43 cellular contexts compared by ENCODE assay signal in genomic region chr10:88782222-88782621, GRCh38. TPM values are rescaled to one million over a fixed set of nuclear protein-coding genes. Genes with fewer than 3 reads are reported as not detected.
"Had no signal": no experiment of that assay in that cellular context is flagged by ENCODE, and none has a peak within 500 bp of the region (broad histone marks: within the 10 kb centered on the region; RNA-seq: fewer than 3 reads in every experiment).

No MANE protein-coding gene starts in this region.

- H3K27ac ChIP-seq: adrenal gland, ascending aorta, body of pancreas, brain microvascular endothelial cell, breast epithelium, cardiac muscle cell had no signal

- H3K4me3 ChIP-seq: adrenal gland, ascending aorta, body of pancreas, breast epithelium, cardiac muscle cell had no signal

- H3K9me3 ChIP-seq: adrenal gland, ascending aorta, body of pancreas, breast epithelium had no signal

- H3K4me3 Mint-ChIP-seq: activated naive CD4-positive, alpha-beta T cell treated with anti-CD3 and anti-CD28 coated beads for 36 hours; activated naive CD4-positive, alpha-beta T cell treated with anti-CD3 and anti-CD28 coated beads, Interleukin-2, amount 10 ng/mL, durations not matched to agents 7 days and 5 days; activated naive CD4-positive, alpha-beta T cell treated with anti-CD3 and anti-CD28 coated beads, Interleukin-2, amount 50 U/mL, for 24 hours; activated naive CD8-positive, alpha-beta T cell; activated naive CD8-positive, alpha-beta T cell treated with anti-CD3 and anti-CD28 coated beads for 36 hours; activated naive CD8-positive, alpha-beta T cell treated with anti-CD3 and anti-CD28 coated beads, Interleukin-2, amount 10 ng/mL, durations not matched to agents 7 days and 5 days; activated naive CD8-positive, alpha-beta T cell treated with anti-CD3 and anti-CD28 coated beads, Interleukin-2, amount 50 U/mL, for 24 hours; activated T-cell treated with anti-CD3 and anti-CD28 coated beads, Interleukin-2, amount 50 U/mL, for 24 hours; activated T-cell treated with anti-CD3 and anti-CD28 coated beads, Interleukin-2, amount 50 U/mL, for 4 hours; activated T-cell treated with anti-CD3 and anti-CD28 coated beads, Interleukin-2, amount 50 U/mL, for 72 hours; activated T-helper 1 cell treated with anti-CD3 and anti-CD28 coated beads, Interleukin-12 subunit alpha, Interleukin-12 subunit beta, Interleukin-2, Interleukin-4 antibody, amounts not matched to agents 30 ng/mL and 10 ng/mL and 1 ng/mL, durations not matched to agents 14 hours and 24 hours and 36 hours; activated T-helper 17 cell treated with anti-CD3 and anti-CD28 coated beads, Interleukin-2, amount 50 U/mL, for 72 hours; brain; central memory CD8-positive, alpha-beta T cell had no signal

- H3K36me3 ChIP-seq: adrenal gland, ascending aorta, brain microvascular endothelial cell, breast epithelium, cardiac muscle cell had no signal

- H3K27me3 ChIP-seq: adrenal gland, ascending aorta, body of pancreas, brain microvascular endothelial cell, breast epithelium, cardiac muscle cell had no signal

- H3K4me1 Mint-ChIP-seq: activated naive CD4-positive, alpha-beta T cell treated with anti-CD3 and anti-CD28 coated beads, Interleukin-2, amount 10 ng/mL, durations not matched to agents 7 days and 5 days; activated naive CD4-positive, alpha-beta T cell treated with anti-CD3 and anti-CD28 coated beads, Interleukin-2, amount 50 U/mL, for 24 hours; activated naive CD8-positive, alpha-beta T cell treated with anti-CD3 and anti-CD28 coated beads, Interleukin-2, amount 10 ng/mL, durations not matched to agents 7 days and 5 days; activated T-helper 17 cell treated with anti-CD3 and anti-CD28 coated beads, Interleukin-2, amount 50 U/mL, for 72 hours; brain had no signal

- DNase-seq: activated effector memory CD4-positive, alpha-beta T cell treated with anti-CD3 and anti-CD28 coated beads, Interleukin-2, amount 50 U/mL, for 16 hours; activated effector memory CD4-positive, alpha-beta T cell treated with Interleukin-2 at 50 U/mL for 16 hours; activated gamma-delta T cell; activated gamma-delta T cell treated with Interleukin-2 at 50 U/mL for 16 hours; activated naive CD4-positive, alpha-beta T cell; activated naive CD4-positive, alpha-beta T cell treated with anti-CD3 and anti-CD28 coated beads for 36 hours; activated naive CD4-positive, alpha-beta T cell treated with anti-CD3 and anti-CD28 coated beads, Interleukin-2, amount 10 ng/mL, durations not matched to agents 7 days and 5 days; activated naive CD4-positive, alpha-beta T cell treated with anti-CD3 and anti-CD28 coated beads, Interleukin-2, amount 50 U/mL, for 16 hours; activated naive CD4-positive, alpha-beta T cell treated with Interleukin-2 at 50 U/mL for 16 hours; activated naive CD8-positive, alpha-beta T cell treated with anti-CD3 and anti-CD28 coated beads for 36 hours; activated naive CD8-positive, alpha-beta T cell treated with anti-CD3 and anti-CD28 coated beads, Interleukin-2, amount 10 ng/mL, durations not matched to agents 7 days and 5 days; activated naive CD8-positive, alpha-beta T cell treated with anti-CD3 and anti-CD28 coated beads, Interleukin-2, amount 50 U/mL, for 24 hours; activated T-cell treated with anti-CD3 and anti-CD28 coated beads, Interleukin-2, amount 50 U/mL, for 1 hour; activated T-cell treated with anti-CD3 and anti-CD28 coated beads, Interleukin-2, amount 50 U/mL, for 24 hours; activated T-cell treated with anti-CD3 and anti-CD28 coated beads, Interleukin-2, amount 50 U/mL, for 4 hours; activated T-cell treated with anti-CD3 and anti-CD28 coated beads, Interleukin-2, amount 50 U/mL, for 48 hours; activated T-cell treated with anti-CD3 and anti-CD28 coated beads, Interleukin-2, amount 50 U/mL, for 72 hours; adrenal gland; amniotic stem cell; amygdala; anterior cingulate cortex; aorta; body of pancreas; brain microvascular endothelial cell; caudate nucleus; central memory CD4-positive, alpha-beta T cell; cerebellar nuclear complex had no signal

- H3K27me3 Mint-ChIP-seq: activated naive CD4-positive, alpha-beta T cell treated with anti-CD3 and anti-CD28 coated beads, Interleukin-2, amount 10 ng/mL, durations not matched to agents 7 days and 5 days; activated naive CD4-positive, alpha-beta T cell treated with anti-CD3 and anti-CD28 coated beads, Interleukin-2, amount 50 U/mL, for 24 hours; activated naive CD8-positive, alpha-beta T cell treated with anti-CD3 and anti-CD28 coated beads for 36 hours; activated T-cell treated with anti-CD3 and anti-CD28 coated beads, Interleukin-2, amount 50 U/mL, for 24 hours; brain; central memory CD8-positive, alpha-beta T cell had no signal

- H3K9me3 Mint-ChIP-seq: activated naive CD4-positive, alpha-beta T cell treated with anti-CD3 and anti-CD28 coated beads for 36 hours; activated naive CD4-positive, alpha-beta T cell treated with anti-CD3 and anti-CD28 coated beads, Interleukin-2, amount 10 ng/mL, durations not matched to agents 7 days and 5 days; activated naive CD4-positive, alpha-beta T cell treated with anti-CD3 and anti-CD28 coated beads, Interleukin-2, amount 50 U/mL, for 24 hours; activated naive CD4-positive, alpha-beta T cell treated with anti-CD3 and anti-CD28 coated beads, Interleukin-2, amount 50 U/mL, for 72 hours; activated naive CD8-positive, alpha-beta T cell treated with anti-CD3 and anti-CD28 coated beads for 36 hours; activated naive CD8-positive, alpha-beta T cell treated with anti-CD3 and anti-CD28 coated beads, Interleukin-2, amount 10 ng/mL, durations not matched to agents 7 days and 5 days; activated naive CD8-positive, alpha-beta T cell treated with anti-CD3 and anti-CD28 coated beads, Interleukin-2, amount 50 U/mL, for 24 hours; activated T-cell treated with anti-CD3 and anti-CD28 coated beads, Interleukin-2, amount 50 U/mL, for 24 hours; activated T-cell treated with anti-CD3 and anti-CD28 coated beads, Interleukin-2, amount 50 U/mL, for 4 hours; activated T-cell treated with anti-CD3 and anti-CD28 coated beads, Interleukin-2, amount 50 U/mL, for 72 hours; activated T-helper 1 cell treated with anti-CD3 and anti-CD28 coated beads, Interleukin-12 subunit alpha, Interleukin-12 subunit beta, Interleukin-2, Interleukin-4 antibody, amounts not matched to agents 30 ng/mL and 10 ng/mL and 1 ng/mL, durations not matched to agents 14 hours and 24 hours and 36 hours; activated T-helper 17 cell treated with anti-CD3 and anti-CD28 coated beads, Interleukin-2, amount 50 U/mL, for 72 hours; activated T-helper 2 cell treated with anti-CD3 and anti-CD28 coated beads, Interferon-gamma antibody, Interleukin-2, Interleukin-4, amounts not matched to agents 10 μg/mL and 5 μg/mL and 100 μg/mL, durations not matched to agents 14 hours and 24 hours and 36 hours; brain; central memory CD8-positive, alpha-beta T cell had no signal

- H3K36me3 Mint-ChIP-seq: activated naive CD4-positive, alpha-beta T cell treated with anti-CD3 and anti-CD28 coated beads, Interleukin-2, amount 10 ng/mL, durations not matched to agents 7 days and 5 days; activated naive CD4-positive, alpha-beta T cell treated with anti-CD3 and anti-CD28 coated beads, Interleukin-2, amount 50 U/mL, for 72 hours; activated naive CD8-positive, alpha-beta T cell; activated naive CD8-positive, alpha-beta T cell treated with anti-CD3 and anti-CD28 coated beads for 36 hours; activated naive CD8-positive, alpha-beta T cell treated with anti-CD3 and anti-CD28 coated beads, Interleukin-2, amount 10 ng/mL, durations not matched to agents 7 days and 5 days; brain had no signal

- H3K4me1 ChIP-seq: adrenal gland, ascending aorta, body of pancreas, breast epithelium had no signal

- FAIRE-seq: astrocyte, bronchial epithelial cell had no signal

- ATAC-seq: activated naive CD4-positive, alpha-beta T cell treated with anti-CD3 and anti-CD28 coated beads, Interleukin-2, amount 50 U/mL, for 72 hours; activated naive CD8-positive, alpha-beta T cell treated with anti-CD3 and anti-CD28 coated beads, Interleukin-2, amount 50 U/mL, for 24 hours; activated T-cell treated with anti-CD3 and anti-CD28 coated beads, Interleukin-2, amount 50 U/mL, for 4 hours; activated T-cell treated with anti-CD3 and anti-CD28 coated beads, Interleukin-2, amount 50 U/mL, for 72 hours; activated T-helper 17 cell treated with anti-CD3 and anti-CD28 coated beads, Interleukin-2, amount 50 U/mL, for 72 hours; body of pancreas had no signal

- H3K27ac Mint-ChIP-seq: activated naive CD4-positive, alpha-beta T cell treated with anti-CD3 and anti-CD28 coated beads for 36 hours; activated naive CD4-positive, alpha-beta T cell treated with anti-CD3 and anti-CD28 coated beads, Interleukin-2, amount 10 ng/mL, durations not matched to agents 7 days and 5 days; activated naive CD4-positive, alpha-beta T cell treated with anti-CD3 and anti-CD28 coated beads, Interleukin-2, amount 50 U/mL, for 24 hours; activated naive CD4-positive, alpha-beta T cell treated with anti-CD3 and anti-CD28 coated beads, Interleukin-2, amount 50 U/mL, for 72 hours; activated naive CD8-positive, alpha-beta T cell; activated naive CD8-positive, alpha-beta T cell treated with anti-CD3 and anti-CD28 coated beads for 36 hours; activated naive CD8-positive, alpha-beta T cell treated with anti-CD3 and anti-CD28 coated beads, Interleukin-2, amount 10 ng/mL, durations not matched to agents 7 days and 5 days; activated naive CD8-positive, alpha-beta T cell treated with anti-CD3 and anti-CD28 coated beads, Interleukin-2, amount 50 U/mL, for 24 hours; activated T-cell treated with anti-CD3 and anti-CD28 coated beads, Interleukin-2, amount 50 U/mL, for 24 hours; activated T-cell treated with anti-CD3 and anti-CD28 coated beads, Interleukin-2, amount 50 U/mL, for 72 hours; activated T-helper 1 cell treated with anti-CD3 and anti-CD28 coated beads, Interleukin-12 subunit alpha, Interleukin-12 subunit beta, Interleukin-2, Interleukin-4 antibody, amounts not matched to agents 30 ng/mL and 10 ng/mL and 1 ng/mL, durations not matched to agents 14 hours and 24 hours and 36 hours; activated T-helper 17 cell treated with anti-CD3 and anti-CD28 coated beads, Interleukin-2, amount 50 U/mL, for 72 hours; activated T-helper 2 cell treated with anti-CD3 and anti-CD28 coated beads, Interferon-gamma antibody, Interleukin-2, Interleukin-4, amounts not matched to agents 10 μg/mL and 5 μg/mL and 100 μg/mL, durations not matched to agents 14 hours and 24 hours and 36 hours; brain had no signal

RNA-seq across cellular contexts. Expression of gene LIPM, which starts 20.3 kb away (rescaled TPM):
- total RNA-seq: activated naive CD4-positive, alpha-beta T cell treated with anti-CD3 and anti-CD28 coated beads for 36 hours; activated naive CD4-positive, alpha-beta T cell treated with anti-CD3 and anti-CD28 coated beads, Interleukin-2, amount 50 U/mL, for 72 hours; activated naive CD8-positive, alpha-beta T cell treated with anti-CD3 and anti-CD28 coated beads for 36 hours; activated naive CD8-positive, alpha-beta T cell treated with anti-CD3 and anti-CD28 coated beads, Interleukin-2, amount 10 ng/mL, durations not matched to agents 7 days and 5 days; activated T-cell treated with anti-CD3 and anti-CD28 coated beads, Interleukin-2, amount 50 U/mL, for 4 hours; activated T-cell treated with anti-CD3 and anti-CD28 coated beads, Interleukin-2, amount 50 U/mL, for 72 hours; activated T-helper 1 cell treated with anti-CD3 and anti-CD28 coated beads, Interleukin-12 subunit alpha, Interleukin-12 subunit beta, Interleukin-2, Interleukin-4 antibody, amounts not matched to agents 30 ng/mL and 10 ng/mL and 1 ng/mL, durations not matched to agents 14 hours and 24 hours and 36 hours; activated T-helper 17 cell treated with anti-CD3 and anti-CD28 coated beads, Interleukin-2, amount 50 U/mL, for 72 hours; activated T-helper 2 cell treated with anti-CD3 and anti-CD28 coated beads, Interferon-gamma antibody, Interleukin-2, Interleukin-4, amounts not matched to agents 10 μg/mL and 5 μg/mL and 100 μg/mL, durations not matched to agents 14 hours and 24 hours and 36 hours; adrenal gland; aorta; ascending aorta; astrocyte; body of pancreas; breast epithelium; bronchial epithelial cell; cardiac muscle cell; cardiac septum; cerebellum; chondrocyte had no signal
- polyA plus RNA-seq: adrenal gland, aorta, cardiac muscle cell had no signal

RNA-seq across cellular contexts. Expression of gene LIPN, which starts 22.4 kb away (rescaled TPM):
- total RNA-seq: activated naive CD4-positive, alpha-beta T cell treated with anti-CD3 and anti-CD28 coated beads for 36 hours; activated naive CD4-positive, alpha-beta T cell treated with anti-CD3 and anti-CD28 coated beads, Interleukin-2, amount 50 U/mL, for 72 hours; activated naive CD8-positive, alpha-beta T cell treated with anti-CD3 and anti-CD28 coated beads for 36 hours; activated naive CD8-positive, alpha-beta T cell treated with anti-CD3 and anti-CD28 coated beads, Interleukin-2, amount 10 ng/mL, durations not matched to agents 7 days and 5 days; activated T-cell treated with anti-CD3 and anti-CD28 coated beads, Interleukin-2, amount 50 U/mL, for 4 hours; activated T-cell treated with anti-CD3 and anti-CD28 coated beads, Interleukin-2, amount 50 U/mL, for 72 hours; activated T-helper 1 cell treated with anti-CD3 and anti-CD28 coated beads, Interleukin-12 subunit alpha, Interleukin-12 subunit beta, Interleukin-2, Interleukin-4 antibody, amounts not matched to agents 30 ng/mL and 10 ng/mL and 1 ng/mL, durations not matched to agents 14 hours and 24 hours and 36 hours; activated T-helper 17 cell treated with anti-CD3 and anti-CD28 coated beads, Interleukin-2, amount 50 U/mL, for 72 hours; activated T-helper 2 cell treated with anti-CD3 and anti-CD28 coated beads, Interferon-gamma antibody, Interleukin-2, Interleukin-4, amounts not matched to agents 10 μg/mL and 5 μg/mL and 100 μg/mL, durations not matched to agents 14 hours and 24 hours and 36 hours; ascending aorta; astrocyte; body of pancreas; breast epithelium; bronchial epithelial cell; cardiac muscle cell; cardiac septum; cerebellum; chondrocyte had no signal
- polyA plus RNA-seq: adrenal gland, cardiac muscle cell had no signal
